Comparison of ENCODE assay signal across 21 cellular contexts in genomic region chr1:27551170-27551952, GRCh38. TPM values are rescaled to one million over a fixed set of nuclear protein-coding genes. Genes with fewer than 3 reads are reported as not detected.
DNase-seq lines count a peak whose midpoint lies in the region; ATAC-seq and TF ChIP-seq lines count a peak whose summit lies in the region.
"Had no signal": no experiment of that assay in that cellular context is flagged by ENCODE, and none has a peak within 500 bp of the region (broad histone marks: within the 10 kb centered on the region; RNA-seq: fewer than 3 reads in every experiment).

No MANE protein-coding gene starts in this region.

- H3K4me1 ChIP-seq in right cardiac atrium (ENCODE audit: control insufficient read depth, insufficient read depth, low read length) = peaks cover 9% of the 10 kb centered on the region
- H3K4me1 ChIP-seq in psoas muscle = peaks cover 41% of the 10 kb centered on the region
- peaks cover 8% of the 10 kb centered on the region for H3K4me1 ChIP-seq in A673 (ENCODE audit: insufficient read depth, low read length, poor library complexity, severe bottlenecking)
- H3K4me1 ChIP-seq in colonic mucosa = peaks cover 2% of the 10 kb centered on the region
- H3K4me1 ChIP-seq: Caco-2, HAP-1 had no signal

- H3K9me3 ChIP-seq in right cardiac atrium (ENCODE audit: control insufficient read depth, low read length) (no peaks in the 10 kb centered on the region), psoas muscle (no peaks in the 10 kb centered on the region), A673 (ENCODE audit: low read depth, low read length, poor library complexity, severe bottlenecking) (no peaks in the 10 kb centered on the region), colonic mucosa (no peaks in the 10 kb centered on the region)
- H3K9me3 ChIP-seq: Caco-2, HAP-1, MG63 had no signal

- 89% methylated on average over 48 of the region's 48 CpGs for WGBS in right cardiac atrium
- 86 to 95% (median 89%) methylated on average over 41 to 48 of the region's 48 CpGs for WGBS in psoas muscle, 3 donors

- H3K36me3 ChIP-seq in psoas muscle (ENCODE audit: insufficient read depth in 1 of 2, low read depth in 1 of 2) = peaks cover 0 to 83% of the 10 kb centered on the region in 2 donors
- H3K36me3 ChIP-seq in A673 (ENCODE audit: insufficient read depth, low read length, poor library complexity, severe bottlenecking) = peaks cover 32% of the 10 kb centered on the region
- peaks cover 4% of the 10 kb centered on the region for H3K36me3 ChIP-seq in colonic mucosa
- H3K36me3 ChIP-seq: HAP-1 had no signal

- intact Hi-C loops in right cardiac atrium (cut with DNase I) (no loop called here), Right ventricle myocardium inferior (cut with DNase I) (no loop called here), psoas muscle (cut with DNase I) (no loop called here), A673 (cut with micrococcal nuclease; ENCODE audit: unreplicated experiment) (no loop called here), colonic mucosa (cut with DNase I) (loop anchor here (5.0 kb wide), 1 partner anchor 111 kb away; no protein-coding TSS in a partner anchor)

- ATAC-seq in right cardiac atrium (no peak), Right ventricle myocardium inferior (no peak), psoas muscle (no peak)

- CTCF ChIA-PET in A673 (lab: Charles Lee) = no interaction called here

- DNase-seq in right cardiac atrium = peak; percentile 58 to 69 (median 58)
- DNase-seq in Right ventricle myocardium inferior (ENCODE audit: missing footprints) = no peak
- peak; percentile 46 for DNase-seq in fibroblast of mammary gland (ENCODE audit: low read depth)
- DNase-seq in psoas muscle = no peak
- no peak for DNase-seq in A673 (ENCODE audit: low spot score)
- no peak for DNase-seq in colonic mucosa
- DNase-seq in NCI-H524 (lab: John Stamatoyannopoulos, UW) = no peak
- no peak for DNase-seq in COLO829 (ENCODE audit: low spot score)
- DNase-seq: AML-193, C1 segment of cervical spinal cord, Caco-2, GOT3, MG63, NCI-H1105 treated with DMSO at 0.1 percent for 48 hours, NCI-H146, NCI-H2029, NCI-H446 treated with DMSO at 0.1 percent for 48 hours, NCI-H526 treated with DMSO at 0.1 percent for 48 hours, PC-9, SHP77 treated with DMSO at 0.1 percent for 48 hours had no signal

- H3K4me3 ChIP-seq in right cardiac atrium (ENCODE audit: low read length) = no peak overlapping the region
- no peak overlapping the region for H3K4me3 ChIP-seq in fibroblast of mammary gland (ENCODE audit: control insufficient read depth, low read depth, low read length)
- H3K4me3 ChIP-seq in psoas muscle = no peak overlapping the region
- H3K4me3 ChIP-seq in A673 (ENCODE audit: low read depth, low read length, poor library complexity, severe bottlenecking) = no peak overlapping the region
- no peak overlapping the region for H3K4me3 ChIP-seq in colonic mucosa
- H3K4me3 ChIP-seq: HAP-1, MG63, PC-9 had no signal

- BruUV-seq in A673 (replicated peaks; lab: Mats Ljungman, UMichigan) = no TSS peak

- TF ChIP-seq CTCF in fibroblast of mammary gland (conservative IDR thresholded peaks at IDR 0.05; ENCODE audit: control insufficient read depth, insufficient read depth, low read depth, low read length) = no peak
- no peak for TF ChIP-seq CTCF in psoas muscle (IDR thresholded peaks at IDR 0.05)
- TF ChIP-seq CTCF in A673 (conservative IDR thresholded peaks at IDR 0.05; ENCODE audit: low read depth, low read length) = no peak
- TF ChIP-seq CTCF in colonic mucosa (IDR thresholded peaks at IDR 0.05) = no peak

- no peak overlapping the region for H3K27ac ChIP-seq in right cardiac atrium (ENCODE audit: low read length)
- H3K27ac ChIP-seq in psoas muscle = peak overlapping the region; percentile 95
- no peak overlapping the region for H3K27ac ChIP-seq in A673 (ENCODE audit: low read depth, low read length, poor library complexity, severe bottlenecking)
- H3K27ac ChIP-seq in colonic mucosa = no peak overlapping the region
- H3K27ac ChIP-seq: PC-9 had no signal

- H3K9ac ChIP-seq in colonic mucosa (ENCODE audit: low read depth in 2 of 2, low read length in 2 of 2) = no peak overlapping the region

- H3K27me3 ChIP-seq in right cardiac atrium (ENCODE audit: control insufficient read depth, insufficient read depth) (no peaks in the 10 kb centered on the region), psoas muscle (ENCODE audit: insufficient read depth in 3 of 3, low read length in 2 of 3) (no peaks in the 10 kb centered on the region), A673 (replicated peaks; ENCODE audit: insufficient read depth, low read depth, low read length, poor library complexity) (no peaks in the 10 kb centered on the region), colonic mucosa (no peaks in the 10 kb centered on the region)
- H3K27me3 ChIP-seq: MG63 had no signal

- POLR2A ChIA-PET in A673 (lab: Charles Lee; ENCODE audit: low non-redundant PET) = no interaction called here

RNA-seq across cellular contexts. Expression of gene AHDC1, which starts 52.6 kb away (rescaled TPM):
- total RNA-seq in right cardiac atrium (10 to 100 TPM; 40.4 to 53.5 (median 50.6) TPM), Right ventricle myocardium inferior (51.2 TPM), psoas muscle (10 to 100 TPM; 35.9 to 65.2 (median 59.0) TPM), A673 (2021) (33.2 and 34.2 TPM in 2 replicates), colonic mucosa (10 to 100 TPM; 18.4 to 26.8 TPM)
- polyA plus RNA-seq in right cardiac atrium (26.3 TPM), psoas muscle (10 to 100 TPM in 1 of 3 donors, 1 to 10 TPM in 2; 6.4 to 19.8 (median 9.7) TPM)

Comparison
In these comparisons a context has a peak if more than half of its experiments do, and no peak if none do; other contexts are left out.
1. DNase-seq: peak in right cardiac atrium (3 of 3) and fibroblast of mammary gland (single experiment); none in Right ventricle myocardium inferior (single experiment), psoas muscle (0 of 2), A673 (single experiment), colonic mucosa (single experiment), NCI-H524 (0 of 2) and COLO829 (single experiment).